ENCODE assay signal across 8 cellular contexts in genomic region chr12:68746572-68747180, GRCh38. TPM values are rescaled to one million over a fixed set of nuclear protein-coding genes. Genes with fewer than 3 reads are reported as not detected.
DNase-seq lines count a peak whose midpoint lies in the region; ATAC-seq and FAIRE-seq lines count a peak whose summit lies in the region.

No MANE protein-coding gene starts in this region.

- H2BK12ac ChIP-seq in neuronal stem cell (ENCODE audit: low read length): no peak overlapping the region

- H3K27me3 ChIP-seq in neuronal stem cell (ENCODE audit: control insufficient read depth in 3 of 3, insufficient read depth in 3 of 3, low read depth in 1 of 3, low read length in 3 of 3): no peaks in the 10 kb centered on the region

- H2AFZ ChIP-seq in neuronal stem cell (ENCODE audit: low read length): peak overlapping the region; percentile 96

- WGBS in neuronal stem cell (ENCODE audit: extremely low coverage in 2 of 2, insufficient read length in 2 of 2, insufficient replicate concordance in 1 of 2), 2 donors: no CpG with 5 or more reads among the region's 15 CpGs

- H3K4me1 ChIP-seq in neuronal stem cell (ENCODE audit: control insufficient read depth in 2 of 2, insufficient read depth in 1 of 2, low read depth in 1 of 2, low read length in 2 of 2): peaks cover 3 to 8% of the 10 kb centered on the region in 2 donors

- H2BK5ac ChIP-seq in neuronal stem cell (ENCODE audit: low read length): no peak overlapping the region

- no peak overlapping the region for H2BK15ac ChIP-seq in neuronal stem cell (ENCODE audit: low read length)

- no peak overlapping the region for H3K4ac ChIP-seq in neuronal stem cell (ENCODE audit: low read length)

- FAIRE-seq in RCC 7860 (lab: Jason Lieb, UNC): no peak

- no peak overlapping the region for H2BK120ac ChIP-seq in neuronal stem cell (ENCODE audit: low read depth, low read length)

- H3K14ac ChIP-seq in neuronal stem cell (ENCODE audit: low read length): no peak overlapping the region

- no peak overlapping the region for H4K8ac ChIP-seq in neuronal stem cell (ENCODE audit: low read depth, low read length)

- peaks cover 2 to 71% of the 10 kb centered on the region in 2 donors for H3K36me3 ChIP-seq in neuronal stem cell (replicated peaks in 1 of 2; ENCODE audit: control insufficient read depth in 2 of 2, insufficient read depth in 2 of 2, low read length in 2 of 2)

- H3K9ac ChIP-seq in neuronal stem cell (ENCODE audit: low read depth, low read length, poor library complexity): peak overlapping the region; percentile 91

- H2AK5ac ChIP-seq in neuronal stem cell (ENCODE audit: low read depth, low read length): no peak overlapping the region

- no peak overlapping the region for H4K91ac ChIP-seq in neuronal stem cell (ENCODE audit: low read depth, low read length, poor library complexity)

- H3K4me2 ChIP-seq in neuronal stem cell (ENCODE audit: insufficient read depth, low read length, poor library complexity, severe bottlenecking): peak overlapping the region; percentile 74

- ATAC-seq in GM19467 (IDR thresholded peaks at IDR 0.05; ENCODE audit: unreplicated experiment) (peak; percentile 22), HG03565 (IDR thresholded peaks at IDR 0.05; ENCODE audit: unreplicated experiment) (peak; percentile 11)

- no peaks in the 10 kb centered on the region for H3K79me1 ChIP-seq in neuronal stem cell (ENCODE audit: low read depth, low read length)

- peak overlapping the region; percentile 92 for H3K18ac ChIP-seq in neuronal stem cell (ENCODE audit: low read length)

- DNase-seq in COLO668 (lab: John Stamatoyannopoulos, UW; ENCODE audit: unreplicated experiment) (peak; percentile 68), RCC 7860 (ENCODE audit: low spot score) (peak; percentile 29), glomerular visceral epithelial cell (ENCODE audit: extremely low spot score) (peak; percentile 61), neuronal stem cell (ENCODE audit: low spot score) (peak; percentile 11), ureter (ENCODE audit: low spot score) (peak; percentile 61)
- peak; percentile 11 for DNase-seq in activated naive CD4-positive, alpha-beta T cell treated with anti-CD3 and anti-CD28 coated beads, Interleukin-2, amount 50 U/mL, for 16 hours

- no peak overlapping the region for H3K27ac ChIP-seq in neuronal stem cell (replicated peaks; ENCODE audit: low read length)

- no peaks in the 10 kb centered on the region for H3K9me3 ChIP-seq in neuronal stem cell (replicated peaks in 1 of 2; ENCODE audit: control insufficient read depth in 2 of 2, insufficient read depth in 1 of 2, low read depth in 1 of 2, low read length in 2 of 2)

- H3K23ac ChIP-seq in neuronal stem cell (ENCODE audit: low read depth, low read length, poor library complexity): peak overlapping the region; percentile 96

- peak overlapping the region; percentile 75 to 89 for H3K4me3 ChIP-seq in neuronal stem cell (ENCODE audit: low read length in 2 of 2)

RNA-seq across cellular contexts. Expression of gene SLC35E3, which starts 0.7 kb away (rescaled TPM):
- 4.7 TPM for polyA plus RNA-seq in neuronal stem cell (2013, experiment 1 of 2)
- polyA plus RNA-seq in neuronal stem cell (2013, experiment 2 of 2): 5.5 TPM
- 13.4 TPM for total RNA-seq in ureter

RNA-seq across cellular contexts. Expression of gene NUP107, which starts 59.9 kb away (rescaled TPM):
- polyA plus RNA-seq in neuronal stem cell (2013, experiment 1 of 2): 82.4 TPM
- polyA plus RNA-seq in neuronal stem cell (2013, experiment 2 of 2): 80.6 TPM
- 37.9 TPM for total RNA-seq in ureter

Comparison
In these comparisons a context has a peak if more than half of its experiments do, and no peak if none do; other contexts are left out.
1. DNase-seq: peak in every context shown above with its lines; median percentile 68 in COLO668; 61 in glomerular visceral epithelial cell; 61 in ureter; 29 in RCC 7860; 11 in activated naive CD4-positive, alpha-beta T cell treated with anti-CD3 and anti-CD28 coated beads, Interleukin-2, amount 50 U/mL, for 16 hours; 11 in neuronal stem cell.